Comparison of ENCODE assay signal across 1 cellular context in the genomic region with DNA sequence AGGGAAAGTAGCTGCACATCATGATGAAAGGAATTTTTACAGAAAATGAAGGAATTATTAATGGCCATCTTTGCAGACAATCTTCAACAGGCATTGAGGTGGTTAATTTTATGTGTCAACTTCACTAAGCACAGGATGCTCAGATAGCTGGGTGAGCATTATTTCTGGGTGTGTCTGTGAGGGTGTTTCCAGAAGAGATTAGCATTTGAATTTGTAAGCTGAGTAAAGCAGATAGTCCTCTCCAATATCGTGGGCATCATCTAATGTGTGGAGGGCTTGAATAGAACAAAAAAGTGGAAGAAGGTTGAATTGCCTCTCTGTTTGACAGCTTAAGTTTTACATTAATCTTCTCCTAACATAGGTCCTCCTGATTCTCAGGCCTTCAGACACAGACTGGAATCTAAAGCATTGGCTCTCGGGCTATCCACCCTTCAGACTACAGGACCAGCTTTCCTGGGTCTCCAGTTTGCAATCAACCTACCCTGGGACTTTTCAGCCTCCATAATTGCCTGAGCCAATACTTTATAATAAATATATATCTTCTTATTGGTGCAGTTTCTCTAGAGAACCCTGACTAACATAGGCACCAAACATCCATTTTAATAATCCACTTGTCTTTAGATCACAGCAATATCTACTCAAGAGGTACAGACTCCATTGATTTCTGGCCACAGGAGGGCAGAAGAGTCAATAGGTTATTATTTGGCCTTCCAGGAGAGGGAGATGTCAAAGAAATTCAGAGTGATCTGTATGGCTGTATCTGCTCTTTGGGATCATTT.
TF ChIP-seq lines count a peak whose summit lies in the region.

No MANE protein-coding gene starts in this region.

TF ChIP-seq in K562, 482 proteins besides CTCF, POLR2A, EP300 and RAD21 (continued from another document and continues in another):
- peak in 1 of 2 experiments; percentile 93; a peak in 2 of 4 replicates for TF ChIP-seq FOXA3 (CRISPR knock-in tag; conservative IDR thresholded peaks at IDR 0.05 in 1 of 2, IDR thresholded peaks at IDR 0.05 in 1 of 2)
- TF ChIP-seq CBX3 (IDR thresholded peaks at IDR 0.05; ENCODE audit: borderline replicate concordance in 1 of 2, low read length in 2 of 2) = no peak; a peak in 1 of 3 replicates
- TF ChIP-seq JUND (IDR thresholded peaks at IDR 0.05; ENCODE audit: borderline replicate concordance, low read depth, low read length) = 0 out of 2 replicates have a peak, but pooled peaks have one; percentile 8
- no peak for TF ChIP-seq JUND (tag; IDR thresholded peaks at IDR 0.05; ENCODE audit: borderline replicate concordance, low read depth, low read length)
- peak; percentile 57 for TF ChIP-seq TCF3 (CRISPR knock-in tag; IDR thresholded peaks at IDR 0.05)
- TF ChIP-seq ARID1B (IDR thresholded peaks at IDR 0.05) = peak; percentile 74
- TF ChIP-seq HDAC2 (IDR thresholded peaks at IDR 0.05) = no peak
- TF ChIP-seq MEF2D (tag; conservative IDR thresholded peaks at IDR 0.05; ENCODE audit: low read depth) = no peak
- TF ChIP-seq TEAD2 (tag; IDR thresholded peaks at IDR 0.05) = no peak
- TF ChIP-seq, protein P1, sequence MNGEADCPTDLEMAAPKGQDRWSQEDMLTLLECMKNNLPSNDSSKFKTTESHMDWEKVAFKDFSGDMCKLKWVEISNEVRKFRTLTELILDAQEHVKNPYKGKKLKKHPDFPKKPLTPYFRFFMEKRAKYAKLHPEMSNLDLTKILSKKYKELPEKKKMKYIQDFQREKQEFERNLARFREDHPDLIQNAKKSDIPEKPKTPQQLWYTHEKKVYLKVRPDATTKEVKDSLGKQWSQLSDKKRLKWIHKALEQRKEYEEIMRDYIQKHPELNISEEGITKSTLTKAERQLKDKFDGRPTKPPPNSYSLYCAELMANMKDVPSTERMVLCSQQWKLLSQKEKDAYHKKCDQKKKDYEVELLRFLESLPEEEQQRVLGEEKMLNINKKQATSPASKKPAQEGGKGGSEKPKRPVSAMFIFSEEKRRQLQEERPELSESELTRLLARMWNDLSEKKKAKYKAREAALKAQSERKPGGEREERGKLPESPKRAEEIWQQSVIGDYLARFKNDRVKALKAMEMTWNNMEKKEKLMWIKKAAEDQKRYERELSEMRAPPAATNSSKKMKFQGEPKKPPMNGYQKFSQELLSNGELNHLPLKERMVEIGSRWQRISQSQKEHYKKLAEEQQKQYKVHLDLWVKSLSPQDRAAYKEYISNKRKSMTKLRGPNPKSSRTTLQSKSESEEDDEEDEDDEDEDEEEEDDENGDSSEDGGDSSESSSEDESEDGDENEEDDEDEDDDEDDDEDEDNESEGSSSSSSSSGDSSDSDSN (IDR thresholded peaks at IDR 0.05; ENCODE audit: borderline replicate concordance in 1 of 2, low read depth in 2 of 2, low read length in 2 of 2) = no peak
- TF ChIP-seq, protein P2, sequence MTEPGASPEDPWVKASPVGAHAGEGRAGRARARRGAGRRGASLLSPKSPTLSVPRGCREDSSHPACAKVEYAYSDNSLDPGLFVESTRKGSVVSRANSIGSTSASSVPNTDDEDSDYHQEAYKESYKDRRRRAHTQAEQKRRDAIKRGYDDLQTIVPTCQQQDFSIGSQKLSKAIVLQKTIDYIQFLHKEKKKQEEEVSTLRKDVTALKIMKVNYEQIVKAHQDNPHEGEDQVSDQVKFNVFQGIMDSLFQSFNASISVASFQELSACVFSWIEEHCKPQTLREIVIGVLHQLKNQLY (CRISPR knock-in tag; conservative IDR thresholded peaks at IDR 0.05) = no peak
- TF ChIP-seq KLF1 (tag; IDR thresholded peaks at IDR 0.05) = no peak
- TF ChIP-seq CTBP1 (IDR thresholded peaks at IDR 0.05; ENCODE audit: borderline replicate concordance) = peak; percentile 43; the same call in 1 of the 2 replicates
- TF ChIP-seq NRF1 (conservative IDR thresholded peaks at IDR 0.05 in 1 of 2, IDR thresholded peaks at IDR 0.05 in 1 of 2) = 0 out of 4 replicates have a peak, but pooled peaks of 1 of the 2 experiments have one; percentile 16
- TF ChIP-seq MTA2 (IDR thresholded peaks at IDR 0.05; ENCODE audit: low read depth) = peak; percentile 9; the same call in 1 of the 2 replicates
- no peak for TF ChIP-seq PCBP2 (IDR thresholded peaks at IDR 0.05; ENCODE audit: low read depth, low read length, poor library complexity, severe bottlenecking)
- TF ChIP-seq SOX6 (IDR thresholded peaks at IDR 0.05) = peak; percentile 24; the same call in 1 of the 2 replicates
- no peak for TF ChIP-seq NEUROD1 (IDR thresholded peaks at IDR 0.05; ENCODE audit: borderline replicate concordance, low read depth, low read length, partially characterized antibody)
- TF ChIP-seq BHLHE40 (IDR thresholded peaks at IDR 0.05; ENCODE audit: low read length) = no peak
- no peak for TF ChIP-seq DACH1 (IDR thresholded peaks at IDR 0.05; ENCODE audit: partially characterized antibody)
- no peak for TF ChIP-seq HDAC6 (IDR thresholded peaks at IDR 0.05; ENCODE audit: low read depth, low read length)
- no peak for TF ChIP-seq CSDE1 (IDR thresholded peaks at IDR 0.05)
- TF ChIP-seq, protein P3, sequence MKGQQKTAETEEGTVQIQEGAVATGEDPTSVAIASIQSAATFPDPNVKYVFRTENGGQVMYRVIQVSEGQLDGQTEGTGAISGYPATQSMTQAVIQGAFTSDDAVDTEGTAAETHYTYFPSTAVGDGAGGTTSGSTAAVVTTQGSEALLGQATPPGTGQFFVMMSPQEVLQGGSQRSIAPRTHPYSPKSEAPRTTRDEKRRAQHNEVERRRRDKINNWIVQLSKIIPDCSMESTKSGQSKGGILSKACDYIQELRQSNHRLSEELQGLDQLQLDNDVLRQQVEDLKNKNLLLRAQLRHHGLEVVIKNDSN (CRISPR knock-in tag; IDR thresholded peaks at IDR 0.05) = no peak
- TF ChIP-seq ZNF354B (CRISPR knock-in tag; IDR thresholded peaks at IDR 0.05) = no peak
- peak; percentile 39; the same call in 1 of the 2 replicates for TF ChIP-seq PML (IDR thresholded peaks at IDR 0.05; ENCODE audit: low read length)
- TF ChIP-seq ZNF311 (CRISPR knock-in tag; IDR thresholded peaks at IDR 0.05) = no peak
- no peak for TF ChIP-seq ZNF766 (CRISPR knock-in tag; conservative IDR thresholded peaks at IDR 0.05)
- no peak for TF ChIP-seq ESRRA (IDR thresholded peaks at IDR 0.05; ENCODE audit: borderline replicate concordance, low read depth)
- TF ChIP-seq ZNF79 (CRISPR knock-in tag; IDR thresholded peaks at IDR 0.05; ENCODE audit: low read depth) = no peak
- TF ChIP-seq, protein P4, sequence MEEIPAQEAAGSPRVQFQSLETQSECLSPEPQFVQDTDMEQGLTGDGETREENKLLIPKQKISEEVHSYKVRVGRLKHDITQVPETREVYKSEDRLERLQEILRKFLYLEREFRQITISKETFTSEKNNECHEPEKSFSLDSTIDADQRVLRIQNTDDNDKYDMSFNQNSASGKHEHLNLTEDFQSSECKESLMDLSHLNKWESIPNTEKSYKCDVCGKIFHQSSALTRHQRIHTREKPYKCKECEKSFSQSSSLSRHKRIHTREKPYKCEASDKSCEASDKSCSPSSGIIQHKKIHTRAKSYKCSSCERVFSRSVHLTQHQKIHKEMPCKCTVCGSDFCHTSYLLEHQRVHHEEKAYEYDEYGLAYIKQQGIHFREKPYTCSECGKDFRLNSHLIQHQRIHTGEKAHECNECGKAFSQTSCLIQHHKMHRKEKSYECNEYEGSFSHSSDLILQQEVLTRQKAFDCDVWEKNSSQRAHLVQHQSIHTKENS (CRISPR knock-in tag; IDR thresholded peaks at IDR 0.05) = no peak
- TF ChIP-seq NUFIP1 (IDR thresholded peaks at IDR 0.05; ENCODE audit: partially characterized antibody) = no peak
- TF ChIP-seq GATAD2A (IDR thresholded peaks at IDR 0.05) = no peak
- TF ChIP-seq TAL1 (IDR thresholded peaks at IDR 0.05) = peak; percentile 79
- no peak for TF ChIP-seq TGIF2 (CRISPR knock-in tag; IDR thresholded peaks at IDR 0.05)
- TF ChIP-seq, protein P5, sequence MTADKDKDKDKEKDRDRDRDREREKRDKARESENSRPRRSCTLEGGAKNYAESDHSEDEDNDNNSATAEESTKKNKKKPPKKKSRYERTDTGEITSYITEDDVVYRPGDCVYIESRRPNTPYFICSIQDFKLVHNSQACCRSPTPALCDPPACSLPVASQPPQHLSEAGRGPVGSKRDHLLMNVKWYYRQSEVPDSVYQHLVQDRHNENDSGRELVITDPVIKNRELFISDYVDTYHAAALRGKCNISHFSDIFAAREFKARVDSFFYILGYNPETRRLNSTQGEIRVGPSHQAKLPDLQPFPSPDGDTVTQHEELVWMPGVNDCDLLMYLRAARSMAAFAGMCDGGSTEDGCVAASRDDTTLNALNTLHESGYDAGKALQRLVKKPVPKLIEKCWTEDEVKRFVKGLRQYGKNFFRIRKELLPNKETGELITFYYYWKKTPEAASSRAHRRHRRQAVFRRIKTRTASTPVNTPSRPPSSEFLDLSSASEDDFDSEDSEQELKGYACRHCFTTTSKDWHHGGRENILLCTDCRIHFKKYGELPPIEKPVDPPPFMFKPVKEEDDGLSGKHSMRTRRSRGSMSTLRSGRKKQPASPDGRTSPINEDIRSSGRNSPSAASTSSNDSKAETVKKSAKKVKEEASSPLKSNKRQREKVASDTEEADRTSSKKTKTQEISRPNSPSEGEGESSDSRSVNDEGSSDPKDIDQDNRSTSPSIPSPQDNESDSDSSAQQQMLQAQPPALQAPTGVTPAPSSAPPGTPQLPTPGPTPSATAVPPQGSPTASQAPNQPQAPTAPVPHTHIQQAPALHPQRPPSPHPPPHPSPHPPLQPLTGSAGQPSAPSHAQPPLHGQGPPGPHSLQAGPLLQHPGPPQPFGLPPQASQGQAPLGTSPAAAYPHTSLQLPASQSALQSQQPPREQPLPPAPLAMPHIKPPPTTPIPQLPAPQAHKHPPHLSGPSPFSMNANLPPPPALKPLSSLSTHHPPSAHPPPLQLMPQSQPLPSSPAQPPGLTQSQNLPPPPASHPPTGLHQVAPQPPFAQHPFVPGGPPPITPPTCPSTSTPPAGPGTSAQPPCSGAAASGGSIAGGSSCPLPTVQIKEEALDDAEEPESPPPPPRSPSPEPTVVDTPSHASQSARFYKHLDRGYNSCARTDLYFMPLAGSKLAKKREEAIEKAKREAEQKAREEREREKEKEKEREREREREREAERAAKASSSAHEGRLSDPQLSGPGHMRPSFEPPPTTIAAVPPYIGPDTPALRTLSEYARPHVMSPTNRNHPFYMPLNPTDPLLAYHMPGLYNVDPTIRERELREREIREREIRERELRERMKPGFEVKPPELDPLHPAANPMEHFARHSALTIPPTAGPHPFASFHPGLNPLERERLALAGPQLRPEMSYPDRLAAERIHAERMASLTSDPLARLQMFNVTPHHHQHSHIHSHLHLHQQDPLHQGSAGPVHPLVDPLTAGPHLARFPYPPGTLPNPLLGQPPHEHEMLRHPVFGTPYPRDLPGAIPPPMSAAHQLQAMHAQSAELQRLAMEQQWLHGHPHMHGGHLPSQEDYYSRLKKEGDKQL (CRISPR knock-in tag; IDR thresholded peaks at IDR 0.05; ENCODE audit: borderline replicate concordance) = no peak
- no peak for TF ChIP-seq ARNT (IDR thresholded peaks at IDR 0.05)
- no peak for TF ChIP-seq MTF1 (CRISPR knock-in tag; IDR thresholded peaks at IDR 0.05; ENCODE audit: borderline replicate concordance)
- TF ChIP-seq PRMT5 (CRISPR knock-in tag; IDR thresholded peaks at IDR 0.05) = no peak
- no peak for TF ChIP-seq ZNF830 (CRISPR knock-in tag; IDR thresholded peaks at IDR 0.05)
- no peak for TF ChIP-seq PHF21A (IDR thresholded peaks at IDR 0.05; ENCODE audit: borderline replicate concordance, low read depth)
- no peak for TF ChIP-seq ZNF785 (CRISPR knock-in tag; IDR thresholded peaks at IDR 0.05)
- TF ChIP-seq, protein P6, sequence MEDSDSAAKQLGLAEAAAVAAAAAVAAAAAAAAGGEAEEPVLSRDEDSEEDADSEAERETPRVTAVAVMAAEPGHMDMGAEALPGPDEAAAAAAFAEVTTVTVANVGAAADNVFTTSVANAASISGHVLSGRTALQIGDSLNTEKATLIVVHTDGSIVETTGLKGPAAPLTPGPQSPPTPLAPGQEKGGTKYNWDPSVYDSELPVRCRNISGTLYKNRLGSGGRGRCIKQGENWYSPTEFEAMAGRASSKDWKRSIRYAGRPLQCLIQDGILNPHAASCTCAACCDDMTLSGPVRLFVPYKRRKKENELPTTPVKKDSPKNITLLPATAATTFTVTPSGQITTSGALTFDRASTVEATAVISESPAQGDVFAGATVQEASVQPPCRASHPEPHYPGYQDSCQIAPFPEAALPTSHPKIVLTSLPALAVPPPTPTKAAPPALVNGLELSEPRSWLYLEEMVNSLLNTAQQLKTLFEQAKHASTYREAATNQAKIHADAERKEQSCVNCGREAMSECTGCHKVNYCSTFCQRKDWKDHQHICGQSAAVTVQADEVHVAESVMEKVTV (CRISPR knock-in tag; IDR thresholded peaks at IDR 0.05) = peak; percentile 80
- TF ChIP-seq BACH1 (tag; IDR thresholded peaks at IDR 0.05) = no peak
- TF ChIP-seq DPF2 (IDR thresholded peaks at IDR 0.05) = peak; percentile 42; the same call in 1 of the 2 replicates
- peak; percentile 64 for TF ChIP-seq CBFA2T2 (conservative IDR thresholded peaks at IDR 0.05)
- TF ChIP-seq ZNF780A (CRISPR knock-in tag; IDR thresholded peaks at IDR 0.05) = no peak
- no peak for TF ChIP-seq XRCC3 (IDR thresholded peaks at IDR 0.05)
- TF ChIP-seq, protein P7, sequence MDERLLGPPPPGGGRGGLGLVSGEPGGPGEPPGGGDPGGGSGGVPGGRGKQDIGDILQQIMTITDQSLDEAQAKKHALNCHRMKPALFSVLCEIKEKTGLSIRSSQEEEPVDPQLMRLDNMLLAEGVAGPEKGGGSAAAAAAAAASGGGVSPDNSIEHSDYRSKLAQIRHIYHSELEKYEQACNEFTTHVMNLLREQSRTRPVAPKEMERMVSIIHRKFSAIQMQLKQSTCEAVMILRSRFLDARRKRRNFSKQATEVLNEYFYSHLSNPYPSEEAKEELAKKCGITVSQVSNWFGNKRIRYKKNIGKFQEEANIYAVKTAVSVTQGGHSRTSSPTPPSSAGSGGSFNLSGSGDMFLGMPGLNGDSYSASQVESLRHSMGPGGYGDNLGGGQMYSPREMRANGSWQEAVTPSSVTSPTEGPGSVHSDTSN (CRISPR knock-in tag; IDR thresholded peaks at IDR 0.05; ENCODE audit: low read depth) = no peak
- TF ChIP-seq, protein P7 (tag; conservative IDR thresholded peaks at IDR 0.05; ENCODE audit: low read depth) = no peak
- peak; percentile 47; the same call in 1 of the 2 replicates for TF ChIP-seq SMC3 (conservative IDR thresholded peaks at IDR 0.05; ENCODE audit: insufficient read depth, low read depth, low read length)
- TF ChIP-seq, protein P8, sequence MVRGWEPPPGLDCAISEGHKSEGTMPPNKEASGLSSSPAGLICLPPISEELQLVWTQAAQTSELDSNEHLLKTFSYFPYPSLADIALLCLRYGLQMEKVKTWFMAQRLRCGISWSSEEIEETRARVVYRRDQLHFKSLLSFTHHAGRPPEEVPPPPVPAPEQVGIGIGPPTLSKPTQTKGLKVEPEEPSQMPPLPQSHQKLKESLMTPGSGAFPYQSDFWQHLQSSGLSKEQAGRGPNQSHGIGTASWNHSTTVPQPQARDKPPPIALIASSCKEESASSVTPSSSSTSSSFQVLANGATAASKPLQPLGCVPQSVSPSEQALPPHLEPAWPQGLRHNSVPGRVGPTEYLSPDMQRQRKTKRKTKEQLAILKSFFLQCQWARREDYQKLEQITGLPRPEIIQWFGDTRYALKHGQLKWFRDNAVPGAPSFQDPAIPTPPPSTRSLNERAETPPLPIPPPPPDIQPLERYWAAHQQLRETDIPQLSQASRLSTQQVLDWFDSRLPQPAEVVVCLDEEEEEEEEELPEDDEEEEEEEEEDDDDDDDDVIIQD (CRISPR knock-in tag; IDR thresholded peaks at IDR 0.05) = no peak
